ENCODE assay signal across 21 cellular contexts in genomic region chr2:232981767-232982360, GRCh38. TPM values are rescaled to one million over a fixed set of nuclear protein-coding genes. Genes with fewer than 3 reads are reported as not detected.
A peak's percentile ranks its signal among the peaks of the same experiment; 100 is the strongest.
DNase-seq lines count a peak whose midpoint lies in the region; ATAC-seq, FAIRE-seq and TF ChIP-seq lines count a peak whose summit lies in the region.
"Had no signal": no experiment of that assay in that cellular context is flagged by ENCODE, and none has a peak within 500 bp of the region (broad histone marks: within the 10 kb centered on the region; RNA-seq: fewer than 3 reads in every experiment).

No MANE protein-coding gene starts in this region.

- H3K4me1 ChIP-seq in colonic mucosa: peaks cover 4% of the 10 kb centered on the region
- no peaks in the 10 kb centered on the region for H3K4me1 ChIP-seq in upper lobe of right lung
- H3K4me1 ChIP-seq: HAP-1, psoas muscle, tibial nerve had no signal

- peak overlapping the region; percentile 82 for H3K27ac ChIP-seq in colonic mucosa
- no peak overlapping the region for H3K27ac ChIP-seq in upper lobe of right lung
- H3K27ac ChIP-seq: psoas muscle, tibial nerve had no signal

- H3K27me3 ChIP-seq in colonic mucosa (no peaks in the 10 kb centered on the region), upper lobe of right lung (peaks cover 19% of the 10 kb centered on the region)

- DNase-seq in activated CD8-positive, alpha-beta memory T cell treated with anti-CD3 and anti-CD28 coated beads, Interleukin-2, amount 50 U/mL, for 48 hours: peak; percentile 45
- no peak for DNase-seq in activated CD8-positive, alpha-beta memory T cell treated with anti-CD3 and anti-CD28 coated beads for 24 hours
- DNase-seq in colonic mucosa (peak; percentile 24), mesenteric fat pad (ENCODE audit: low spot score) (peak; percentile 55), upper lobe of right lung (peak; percentile 44), HTR-8/SVneo (ENCODE audit: insufficient read length, low spot score) (no peak), NCI-H1436 (lab: John Stamatoyannopoulos, UW) (no peak)
- DNase-seq in stimulated activated naive CD4-positive, alpha-beta T cell (lab: John Stamatoyannopoulos, UW): no peak
- DNase-seq: activated CD4-positive, CD25-positive, alpha-beta regulatory T cell treated with anti-CD3 and anti-CD28 coated beads, Interleukin-2, amount 50 U/mL, for 72 hours; activated gamma-delta T cell; amygdala; DMS79; Kasumi-1; NCI-H1436 treated with DMSO at 0.1 percent for 48 hours; NCI-H2227 treated with DMSO at 0.1 percent for 48 hours; psoas muscle had no signal

- peak overlapping the region in 1 of 2 donors; percentile 15 for H3K9ac ChIP-seq in colonic mucosa (ENCODE audit: low read depth in 2 of 2, low read length in 2 of 2)

- intact Hi-C loops in colonic mucosa (cut with DNase I): no loop called here
- intact Hi-C loops in upper lobe of right lung (cut with DNase I): no loop called here

- H3K4me3 ChIP-seq in colonic mucosa (no peak overlapping the region), upper lobe of right lung (no peak overlapping the region)
- H3K4me3 ChIP-seq: HAP-1, psoas muscle, tibial nerve had no signal

- TF ChIP-seq CTCF in colonic mucosa (IDR thresholded peaks at IDR 0.05) (no peak), upper lobe of right lung (IDR thresholded peaks at IDR 0.05) (no peak)

- ATAC-seq in upper lobe of right lung: no peak
- ATAC-seq: psoas muscle had no signal

- no peaks in the 10 kb centered on the region for H3K36me3 ChIP-seq in colonic mucosa
- H3K36me3 ChIP-seq in upper lobe of right lung: no peaks in the 10 kb centered on the region
- H3K36me3 ChIP-seq: HAP-1, tibial nerve had no signal

- no peaks in the 10 kb centered on the region for H3K9me3 ChIP-seq in colonic mucosa
- H3K9me3 ChIP-seq in upper lobe of right lung: no peaks in the 10 kb centered on the region
- H3K9me3 ChIP-seq: HAP-1, tibial nerve had no signal

- no peak for FAIRE-seq in HTR-8/SVneo (lab: Jason Lieb, UNC)
- FAIRE-seq: endothelial cell of umbilical vein had no signal

RNA-seq across cellular contexts. Expression of gene NGEF, which starts 31.2 kb away (rescaled TPM):
- 10 to 100 TPM; 25.6 to 34.0 TPM for total RNA-seq in colonic mucosa
- total RNA-seq in mesenteric fat pad: 0.35 TPM
- not detected for total RNA-seq in upper lobe of right lung
- total RNA-seq: SK-MEL-5 had no signal

RNA-seq across cellular contexts. Expression of gene NEU2, which starts 50.6 kb away (rescaled TPM):
- total RNA-seq in colonic mucosa (not detected), mesenteric fat pad (not detected), upper lobe of right lung (not detected)
- total RNA-seq: A673, endothelial cell of umbilical vein, psoas muscle, SK-MEL-5, tibial nerve had no signal

Comparison
In these comparisons a context has a peak if more than half of its experiments do, and no peak if none do; other contexts are left out.
1. DNase-seq: peak in activated CD8-positive, alpha-beta memory T cell treated with anti-CD3 and anti-CD28 coated beads, Interleukin-2, amount 50 U/mL, for 48 hours (single experiment), colonic mucosa (single experiment), mesenteric fat pad (single experiment) and upper lobe of right lung (single experiment); none in activated CD8-positive, alpha-beta memory T cell treated with anti-CD3 and anti-CD28 coated beads for 24 hours (single experiment), HTR-8/SVneo (single experiment), NCI-H1436 (single experiment) and stimulated activated naive CD4-positive, alpha-beta T cell (0 of 6).
2. RNA of gene NGEF, which starts 31.2 kb away (total RNA-seq): 25.6 to 34.0 TPM in colonic mucosa; 0.35 TPM in mesenteric fat pad (single experiment) and not detected in upper lobe of right lung (single experiment); every median in the first group is over 10 times any median in the second.